ENCODE assay signal across 1 cellular context in genomic region chr7:148940702-148941597, GRCh38.
TF ChIP-seq lines count a peak whose summit lies in the region.

No MANE protein-coding gene starts in this region.

TF ChIP-seq in HepG2, 621 proteins besides CTCF, POLR2A, EP300 and RAD21 (continues in another document):
- TF ChIP-seq, protein P1, sequence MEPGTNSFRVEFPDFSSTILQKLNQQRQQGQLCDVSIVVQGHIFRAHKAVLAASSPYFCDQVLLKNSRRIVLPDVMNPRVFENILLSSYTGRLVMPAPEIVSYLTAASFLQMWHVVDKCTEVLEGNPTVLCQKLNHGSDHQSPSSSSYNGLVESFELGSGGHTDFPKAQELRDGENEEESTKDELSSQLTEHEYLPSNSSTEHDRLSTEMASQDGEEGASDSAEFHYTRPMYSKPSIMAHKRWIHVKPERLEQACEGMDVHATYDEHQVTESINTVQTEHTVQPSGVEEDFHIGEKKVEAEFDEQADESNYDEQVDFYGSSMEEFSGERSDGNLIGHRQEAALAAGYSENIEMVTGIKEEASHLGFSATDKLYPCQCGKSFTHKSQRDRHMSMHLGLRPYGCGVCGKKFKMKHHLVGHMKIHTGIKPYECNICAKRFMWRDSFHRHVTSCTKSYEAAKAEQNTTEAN (CRISPR knock-in tag; conservative IDR thresholded peaks at IDR 0.05) = 0 out of 2 replicates have a peak, but pooled peaks have one; percentile 38
- TF ChIP-seq GZF1 (CRISPR knock-in tag; IDR thresholded peaks at IDR 0.05) (peak; percentile 35; the same call in 1 of the 2 replicates), FOSL1 (CRISPR knock-in tag; IDR thresholded peaks at IDR 0.05; ENCODE audit: borderline replicate concordance) (no peak), TFAP4 (IDR thresholded peaks at IDR 0.05; ENCODE audit: borderline replicate concordance, low read depth) (no peak), TAF15 (IDR thresholded peaks at IDR 0.05; ENCODE audit: low read depth, low read length, poor library complexity, severe bottlenecking) (no peak), ZFP90 (CRISPR knock-in tag; IDR thresholded peaks at IDR 0.05; ENCODE audit: borderline replicate concordance) (peak; percentile 69), RNF2 (conservative IDR thresholded peaks at IDR 0.05; ENCODE audit: low read depth) (no peak), MLXIP (CRISPR knock-in tag; IDR thresholded peaks at IDR 0.05; ENCODE audit: borderline replicate concordance) (no peak; the same call in 1 of the 2 replicates), ZNF296 (CRISPR knock-in tag; conservative IDR thresholded peaks at IDR 0.05) (no peak), ZNF749 (CRISPR knock-in tag; IDR thresholded peaks at IDR 0.05; ENCODE audit: borderline replicate concordance) (no peak), RBM39 (IDR thresholded peaks at IDR 0.05; ENCODE audit: low read depth, low read length, poor library complexity, severe bottlenecking) (peak; percentile 76), ZNF430 (CRISPR knock-in tag; IDR thresholded peaks at IDR 0.05) (peak; percentile 69; the same call in 1 of the 2 replicates), NFIC (IDR thresholded peaks at IDR 0.05; ENCODE audit: low read length) (peak; percentile 73), REXO4 (CRISPR knock-in tag; IDR thresholded peaks at IDR 0.05; ENCODE audit: borderline replicate concordance) (no peak), HNRNPUL1 (IDR thresholded peaks at IDR 0.05; ENCODE audit: low read depth, low read length) (no peak), REPIN1 (CRISPR knock-in tag; IDR thresholded peaks at IDR 0.05; ENCODE audit: borderline replicate concordance, low read depth) (peak; percentile 76; the same call in 1 of the 2 replicates), ZNF343 (CRISPR knock-in tag; IDR thresholded peaks at IDR 0.05) (no peak), ZSCAN29 (CRISPR knock-in tag; conservative IDR thresholded peaks at IDR 0.05) (no peak), CENPX (CRISPR knock-in tag; IDR thresholded peaks at IDR 0.05) (no peak), ZNF143 (CRISPR knock-in tag; IDR thresholded peaks at IDR 0.05) (peak; percentile 89), ZNF160 (CRISPR knock-in tag; IDR thresholded peaks at IDR 0.05) (no peak), NKX3-1 (CRISPR knock-in tag; IDR thresholded peaks at IDR 0.05) (peak; percentile 67; the same call in 1 of the 2 replicates), HOXD1 (CRISPR knock-in tag; IDR thresholded peaks at IDR 0.05) (no peak), ZNF282 (IDR thresholded peaks at IDR 0.05; ENCODE audit: partially characterized antibody) (no peak), SRSF1 (optimal IDR thresholded peaks at IDR 0.05; ENCODE audit: low read depth, low read length) (no peak), ZNF644 (CRISPR knock-in tag; IDR thresholded peaks at IDR 0.05; ENCODE audit: low read depth) (no peak), KDM4B (CRISPR knock-in tag; IDR thresholded peaks at IDR 0.05) (no peak), POLR2G (IDR thresholded peaks at IDR 0.05; ENCODE audit: low read depth, low read length) (peak; percentile 79), ZNF205 (CRISPR knock-in tag; IDR thresholded peaks at IDR 0.05) (0 out of 2 replicates have a peak, but pooled peaks have one; percentile 14), ARNT (IDR thresholded peaks at IDR 0.05) (no peak), ARNTL (CRISPR knock-in tag; IDR thresholded peaks at IDR 0.05) (no peak), ZNF180 (CRISPR knock-in tag; IDR thresholded peaks at IDR 0.05; ENCODE audit: borderline replicate concordance, low read depth) (peak; percentile 84; the same call in 1 of the 2 replicates), KAT8 (CRISPR knock-in tag; IDR thresholded peaks at IDR 0.05) (peak; percentile 59; the same call in 1 of the 2 replicates), SIN3B (IDR thresholded peaks at IDR 0.05; ENCODE audit: low read length) (no peak), DNMT1 (CRISPR knock-in tag; IDR thresholded peaks at IDR 0.05) (no peak), JUNB (CRISPR knock-in tag; IDR thresholded peaks at IDR 0.05; ENCODE audit: borderline replicate concordance) (no peak), SALL1 (CRISPR knock-in tag; IDR thresholded peaks at IDR 0.05) (peak; percentile 90), THYN1 (CRISPR knock-in tag; IDR thresholded peaks at IDR 0.05; ENCODE audit: borderline replicate concordance, low read depth) (no peak), RAD51 (IDR thresholded peaks at IDR 0.05; ENCODE audit: borderline replicate concordance) (peak; percentile 41; the same call in 1 of the 2 replicates), BORCS8-MEF2B (CRISPR knock-in tag; IDR thresholded peaks at IDR 0.05) (peak; percentile 76; the same call in 1 of the 2 replicates), ZNF460 (CRISPR knock-in tag; IDR thresholded peaks at IDR 0.05; ENCODE audit: borderline replicate concordance) (no peak), ZNF441 (CRISPR knock-in tag; IDR thresholded peaks at IDR 0.05; ENCODE audit: borderline replicate concordance) (no peak), ATF7 (IDR thresholded peaks at IDR 0.05) (no peak), ATF7 (CRISPR knock-in tag; IDR thresholded peaks at IDR 0.05) (no peak), THAP7 (CRISPR knock-in tag; IDR thresholded peaks at IDR 0.05) (no peak), FIP1L1 (IDR thresholded peaks at IDR 0.05; ENCODE audit: borderline replicate concordance, insufficient read depth, low read depth, low read length) (no peak), MBNL3 (CRISPR knock-in tag; conservative IDR thresholded peaks at IDR 0.05) (no peak), CREM (IDR thresholded peaks at IDR 0.05) (no peak), CREM (CRISPR knock-in tag; IDR thresholded peaks at IDR 0.05) (no peak), ZNF777 (CRISPR knock-in tag; IDR thresholded peaks at IDR 0.05) (peak; percentile 60; the same call in 1 of the 2 replicates), JDP2 (CRISPR knock-in tag; IDR thresholded peaks at IDR 0.05; ENCODE audit: borderline replicate concordance) (no peak), ZNF337 (CRISPR knock-in tag; IDR thresholded peaks at IDR 0.05; ENCODE audit: borderline replicate concordance, low read depth) (peak; percentile 52; the same call in 1 of the 2 replicates), TBX2 (CRISPR knock-in tag; IDR thresholded peaks at IDR 0.05; ENCODE audit: borderline replicate concordance) (peak; percentile 78; the same call in 1 of the 2 replicates)
- TF ChIP-seq, protein P2, sequence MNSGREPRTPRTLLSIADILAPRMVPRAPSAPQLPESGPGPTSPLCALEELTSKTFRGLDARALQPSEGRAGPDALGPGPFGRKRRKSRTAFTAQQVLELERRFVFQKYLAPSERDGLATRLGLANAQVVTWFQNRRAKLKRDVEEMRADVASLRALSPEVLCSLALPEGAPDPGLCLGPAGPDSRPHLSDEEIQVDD (CRISPR knock-in tag; IDR thresholded peaks at IDR 0.05; ENCODE audit: borderline replicate concordance) = no peak
- TF ChIP-seq, protein P3, sequence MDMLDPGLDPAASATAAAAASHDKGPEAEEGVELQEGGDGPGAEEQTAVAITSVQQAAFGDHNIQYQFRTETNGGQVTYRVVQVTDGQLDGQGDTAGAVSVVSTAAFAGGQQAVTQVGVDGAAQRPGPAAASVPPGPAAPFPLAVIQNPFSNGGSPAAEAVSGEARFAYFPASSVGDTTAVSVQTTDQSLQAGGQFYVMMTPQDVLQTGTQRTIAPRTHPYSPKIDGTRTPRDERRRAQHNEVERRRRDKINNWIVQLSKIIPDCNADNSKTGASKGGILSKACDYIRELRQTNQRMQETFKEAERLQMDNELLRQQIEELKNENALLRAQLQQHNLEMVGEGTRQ (IDR thresholded peaks at IDR 0.05; ENCODE audit: low read depth, low read length) = peak; percentile 69
- TF ChIP-seq, protein P3 (CRISPR knock-in tag; IDR thresholded peaks at IDR 0.05; ENCODE audit: borderline replicate concordance) = peak; percentile 79; the same call in 1 of the 2 replicates
- TF ChIP-seq, protein P4, sequence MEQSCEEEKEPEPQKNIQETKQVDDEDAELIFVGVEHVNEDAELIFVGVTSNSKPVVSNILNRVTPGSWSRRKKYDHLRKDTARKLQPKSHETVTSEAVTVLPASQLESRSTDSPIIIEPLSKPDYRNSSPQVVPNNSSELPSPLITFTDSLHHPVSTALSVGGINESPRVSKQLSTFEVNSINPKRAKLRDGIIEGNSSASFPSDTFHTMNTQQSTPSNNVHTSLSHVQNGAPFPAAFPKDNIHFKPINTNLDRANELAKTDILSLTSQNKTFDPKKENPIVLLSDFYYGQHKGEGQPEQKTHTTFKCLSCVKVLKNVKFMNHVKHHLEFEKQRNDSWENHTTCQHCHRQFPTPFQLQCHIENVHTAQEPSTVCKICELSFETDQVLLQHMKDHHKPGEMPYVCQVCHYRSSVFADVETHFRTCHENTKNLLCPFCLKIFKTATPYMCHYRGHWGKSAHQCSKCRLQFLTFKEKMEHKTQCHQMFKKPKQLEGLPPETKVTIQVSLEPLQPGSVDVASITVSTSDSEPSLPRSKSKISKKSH (CRISPR knock-in tag; IDR thresholded peaks at IDR 0.05; ENCODE audit: borderline replicate concordance) = 0 out of 2 replicates have a peak, but pooled peaks have one; percentile 57
- TF ChIP-seq, protein P5, sequence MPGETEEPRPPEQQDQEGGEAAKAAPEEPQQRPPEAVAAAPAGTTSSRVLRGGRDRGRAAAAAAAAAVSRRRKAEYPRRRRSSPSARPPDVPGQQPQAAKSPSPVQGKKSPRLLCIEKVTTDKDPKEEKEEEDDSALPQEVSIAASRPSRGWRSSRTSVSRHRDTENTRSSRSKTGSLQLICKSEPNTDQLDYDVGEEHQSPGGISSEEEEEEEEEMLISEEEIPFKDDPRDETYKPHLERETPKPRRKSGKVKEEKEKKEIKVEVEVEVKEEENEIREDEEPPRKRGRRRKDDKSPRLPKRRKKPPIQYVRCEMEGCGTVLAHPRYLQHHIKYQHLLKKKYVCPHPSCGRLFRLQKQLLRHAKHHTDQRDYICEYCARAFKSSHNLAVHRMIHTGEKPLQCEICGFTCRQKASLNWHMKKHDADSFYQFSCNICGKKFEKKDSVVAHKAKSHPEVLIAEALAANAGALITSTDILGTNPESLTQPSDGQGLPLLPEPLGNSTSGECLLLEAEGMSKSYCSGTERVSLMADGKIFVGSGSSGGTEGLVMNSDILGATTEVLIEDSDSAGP (CRISPR knock-in tag; IDR thresholded peaks at IDR 0.05; ENCODE audit: borderline replicate concordance) = peak; percentile 78; the same call in 1 of the 2 replicates
- TF ChIP-seq, protein P6, sequence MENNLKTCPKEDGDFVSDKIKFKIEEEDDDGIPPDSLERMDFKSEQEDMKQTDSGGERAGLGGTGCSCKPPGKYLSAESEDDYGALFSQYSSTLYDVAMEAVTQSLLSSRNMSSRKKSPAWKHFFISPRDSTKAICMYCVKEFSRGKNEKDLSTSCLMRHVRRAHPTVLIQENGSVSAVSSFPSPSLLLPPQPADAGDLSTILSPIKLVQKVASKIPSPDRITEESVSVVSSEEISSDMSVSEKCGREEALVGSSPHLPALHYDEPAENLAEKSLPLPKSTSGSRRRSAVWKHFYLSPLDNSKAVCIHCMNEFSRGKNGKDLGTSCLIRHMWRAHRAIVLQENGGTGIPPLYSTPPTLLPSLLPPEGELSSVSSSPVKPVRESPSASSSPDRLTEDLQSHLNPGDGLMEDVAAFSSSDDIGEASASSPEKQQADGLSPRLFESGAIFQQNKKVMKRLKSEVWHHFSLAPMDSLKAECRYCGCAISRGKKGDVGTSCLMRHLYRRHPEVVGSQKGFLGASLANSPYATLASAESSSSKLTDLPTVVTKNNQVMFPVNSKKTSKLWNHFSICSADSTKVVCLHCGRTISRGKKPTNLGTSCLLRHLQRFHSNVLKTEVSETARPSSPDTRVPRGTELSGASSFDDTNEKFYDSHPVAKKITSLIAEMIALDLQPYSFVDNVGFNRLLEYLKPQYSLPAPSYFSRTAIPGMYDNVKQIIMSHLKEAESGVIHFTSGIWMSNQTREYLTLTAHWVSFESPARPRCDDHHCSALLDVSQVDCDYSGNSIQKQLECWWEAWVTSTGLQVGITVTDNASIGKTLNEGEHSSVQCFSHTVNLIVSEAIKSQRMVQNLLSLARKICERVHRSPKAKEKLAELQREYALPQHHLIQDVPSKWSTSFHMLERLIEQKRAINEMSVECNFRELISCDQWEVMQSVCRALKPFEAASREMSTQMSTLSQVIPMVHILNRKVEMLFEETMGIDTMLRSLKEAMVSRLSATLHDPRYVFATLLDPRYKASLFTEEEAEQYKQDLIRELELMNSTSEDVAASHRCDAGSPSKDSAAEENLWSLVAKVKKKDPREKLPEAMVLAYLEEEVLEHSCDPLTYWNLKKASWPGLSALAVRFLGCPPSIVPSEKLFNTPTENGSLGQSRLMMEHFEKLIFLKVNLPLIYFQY (CRISPR knock-in tag; IDR thresholded peaks at IDR 0.05; ENCODE audit: borderline replicate concordance) = no peak
